9 cellular contexts compared by ENCODE assay signal in genomic region chr21:26881504-26882228, GRCh38. TPM values are rescaled to one million over a fixed set of nuclear protein-coding genes. Genes with fewer than 3 reads are reported as not detected.
A peak's percentile ranks its signal among the peaks of the same experiment; 100 is the strongest.
DNase-seq lines count a peak whose midpoint lies in the region; ATAC-seq, FAIRE-seq and TF ChIP-seq lines count a peak whose summit lies in the region.
"Had no signal": no experiment of that assay in that cellular context is flagged by ENCODE, and none has a peak within 500 bp of the region (broad histone marks: within the 10 kb centered on the region; RNA-seq: fewer than 3 reads in every experiment).

No MANE protein-coding gene starts in this region.

- no peaks in the 10 kb centered on the region for H3K27me3 ChIP-seq in Peyer's patch

- TF ChIP-seq EP300 in Ishikawa (IDR thresholded peaks at IDR 0.05; ENCODE audit: borderline replicate concordance): no peak

- no peak overlapping the region for H3K27ac ChIP-seq in Peyer's patch

- H3K4me3 ChIP-seq in Peyer's patch: no peak overlapping the region

- TF ChIP-seq POLR2A in Peyer's patch (IDR thresholded peaks at IDR 0.05): no peak

- no peaks in the 10 kb centered on the region for H3K4me1 ChIP-seq in Peyer's patch

- DNase-seq in AG08395 (ENCODE audit: low spot score) (peak; percentile 48), iris pigment epithelial cell (ENCODE audit: low read depth) (peak; percentile 22), Peyer's patch (no peak), germinal center (ENCODE audit: low spot score) (no peak)
- no peak for DNase-seq in activated T-cell treated with anti-CD3 and anti-CD28 coated beads, Interleukin-2, amount 50 U/mL, for 1 hour
- DNase-seq: activated CD4-positive, alpha-beta T cell treated with anti-CD3 and anti-CD28 coated beads for 1 hour had no signal

- TF ChIP-seq RAD21 in Ishikawa (IDR thresholded peaks at IDR 0.05; ENCODE audit: low read depth): peak; percentile 58

- ATAC-seq in HG02852 (IDR thresholded peaks at IDR 0.05; ENCODE audit: unreplicated experiment): no peak

- TF ChIP-seq CTCF in Peyer's patch (IDR thresholded peaks at IDR 0.05): no peak

- peak; percentile 63 for FAIRE-seq in TTC549 (lab: Jason Lieb, UNC)

- H3K9me3 ChIP-seq in Peyer's patch: no peaks in the 10 kb centered on the region

- H3K36me3 ChIP-seq in Peyer's patch: no peaks in the 10 kb centered on the region

TF ChIP-seq in Ishikawa, 13 proteins besides CTCF, POLR2A, EP300 and RAD21:
- TF ChIP-seq CEBPB (IDR thresholded peaks at IDR 0.05) (no peak), USF1 (IDR thresholded peaks at IDR 0.05) (no peak), TEAD4 (IDR thresholded peaks at IDR 0.05) (no peak), TCF12 (IDR thresholded peaks at IDR 0.05; ENCODE audit: low read depth) (no peak), CREB1 (IDR thresholded peaks at IDR 0.05; ENCODE audit: low read depth) (no peak), REST (IDR thresholded peaks at IDR 0.05; ENCODE audit: low read depth) (no peak), NFIC (IDR thresholded peaks at IDR 0.05) (no peak), YY1 (IDR thresholded peaks at IDR 0.05; ENCODE audit: low read depth) (no peak), FOXM1 (IDR thresholded peaks at IDR 0.05; ENCODE audit: borderline replicate concordance, low read depth) (no peak), EGR1 (IDR thresholded peaks at IDR 0.05) (no peak), ZBTB7A (IDR thresholded peaks at IDR 0.05; ENCODE audit: low read depth) (no peak), MAX (IDR thresholded peaks at IDR 0.05) (no peak), TAF1 (IDR thresholded peaks at IDR 0.05; ENCODE audit: low read depth) (no peak)
TF ChIP-seq in Ishikawa: peak in this region for 0.

RNA-seq across cellular contexts. Expression of gene ADAMTS1, which starts 36.5 kb away (rescaled TPM):
- 100 to 1,000 TPM in 1 of 4 donors, 10 to 100 TPM in 3; 11.0 to 150 (median 28.8) TPM for total RNA-seq in Peyer's patch

Comparison
In these comparisons a context has a peak if more than half of its experiments do, and no peak if none do; other contexts are left out.
1. DNase-seq: peak in AG08395 (single experiment) and iris pigment epithelial cell (single experiment); none in activated T-cell treated with anti-CD3 and anti-CD28 coated beads, Interleukin-2, amount 50 U/mL, for 1 hour (single experiment), Peyer's patch (0 of 3) and germinal center (single experiment).